In the genomic region with DNA sequence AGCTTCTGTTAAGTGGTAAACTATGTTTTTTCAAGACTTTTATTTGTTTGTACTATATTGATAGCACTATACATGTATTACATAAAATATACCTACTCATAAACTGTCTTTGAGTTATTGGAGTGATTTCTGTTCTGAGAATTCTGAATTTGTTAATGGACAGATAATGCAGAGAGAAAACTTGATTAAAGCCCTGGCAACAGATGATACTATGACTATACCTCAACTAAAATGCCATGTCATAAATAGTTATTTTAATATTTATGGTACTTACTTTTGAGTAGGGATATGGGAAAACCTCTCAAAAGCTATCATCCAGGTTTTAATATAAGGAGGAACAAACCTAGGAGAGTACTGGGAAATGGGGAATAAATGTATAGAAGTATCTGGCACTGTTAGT, we compare ENCODE assay signal across 32 cellular contexts.
"Had no signal": no experiment of that assay in that cellular context is flagged by ENCODE, and none has a peak within 500 bp of the region (broad histone marks: within the 10 kb centered on the region; RNA-seq: fewer than 3 reads in every experiment).

No MANE protein-coding gene starts in this region.

- H3K4me1 ChIP-seq: Peyer's patch, SJSA1 had no signal

- H3K9me3 ChIP-seq: MG63, SJSA1 had no signal

- H3K36me3 ChIP-seq: MG63, Peyer's patch, SJSA1 had no signal

- H3K27me3 ChIP-seq: MG63, Peyer's patch, SJSA1 had no signal

- DNase-seq: Kasumi-1, KG1, MG63, NCI-H1048, NCI-H1092 treated with DMSO at 0.1 percent for 48 hours, NCI-H1105 treated with DMSO at 0.1 percent for 48 hours, NCI-H1417, NCI-H1436, NCI-H146, NCI-H1694, NCI-H187, NCI-H1930, NCI-H2029 treated with DMSO at 0.1 percent for 48 hours, NCI-H2081 treated with DMSO at 0.1 percent for 48 hours, NCI-H2107, NCI-H2171, NCI-H226, NCI-H446 treated with DMSO at 0.1 percent for 48 hours, NCI-H510A, NCI-H524, NCI-H526, NCI-H69, NCI-H748 treated with DMSO at 0.1 percent for 48 hours, NCI-H82, PC-9, Peyer's patch, Right ventricle myocardium superior, RPMI8226, SHP77 treated with DMSO at 0.1 percent for 48 hours, SW 1271, T-helper 1 cell had no signal

- H3K4me3 ChIP-seq: MG63, PC-9, Peyer's patch, SJSA1 had no signal

- H3K27ac ChIP-seq: PC-9, Peyer's patch, SJSA1 had no signal
